In genomic region chrX:23403849-23404248, GRCh38 we compare ENCODE assay signal across 12 cellular contexts.
DNase-seq lines count a peak whose midpoint lies in the region; ATAC-seq and TF ChIP-seq lines count a peak whose summit lies in the region.
"Had no signal": no experiment of that assay in that cellular context is flagged by ENCODE, and none has a peak within 500 bp of the region (broad histone marks: within the 10 kb centered on the region; RNA-seq: fewer than 3 reads in every experiment).

No MANE protein-coding gene starts in this region.

- no peaks in the 10 kb centered on the region for H3K4me1 ChIP-seq in BE2C
- H3K4me1 ChIP-seq: gastroesophageal sphincter, left lung had no signal

- H3K27me3 ChIP-seq in BE2C, result no peaks in the 10 kb centered on the region
- H3K27me3 ChIP-seq: gastroesophageal sphincter, left lung had no signal

- no peak overlapping the region for H3K27ac ChIP-seq in VCaP
- H3K27ac ChIP-seq: gastroesophageal sphincter, left lung had no signal

- TF ChIP-seq CTCF in BE2C (IDR thresholded peaks at IDR 0.05; ENCODE audit: low read depth, low read length), result peak; percentile 62
- peak; percentile 2 for TF ChIP-seq CTCF in GM13977 (IDR thresholded peaks at IDR 0.05; ENCODE audit: extremely low read depth, insufficient read depth, missing control alignments)
- TF ChIP-seq CTCF in VCaP (conservative IDR thresholded peaks at IDR 0.05), result peak; percentile 46

- no peaks in the 10 kb centered on the region for H3K9me3 ChIP-seq in BE2C
- H3K9me3 ChIP-seq: gastroesophageal sphincter had no signal

- no peak overlapping the region for H3K4me3 ChIP-seq in BE2C (ENCODE audit: low read depth, low read length)
- H3K4me3 ChIP-seq: gastroesophageal sphincter, left lung had no signal

- H3K36me3 ChIP-seq in BE2C, result no peaks in the 10 kb centered on the region
- H3K36me3 ChIP-seq: gastroesophageal sphincter, left lung had no signal

- in situ Hi-C loops in GM13977 (cut with MboI; ENCODE audit: low pct_unique_long_range_greater_than_20kb, low sequenced_read_pairs, unreplicated experiment), result no loop called here

- ATAC-seq in HG03135 (IDR thresholded peaks at IDR 0.05; ENCODE audit: unreplicated experiment), result no peak
- ATAC-seq in GM19328 (IDR thresholded peaks at IDR 0.05; ENCODE audit: unreplicated experiment), result no peak
- ATAC-seq: gastroesophageal sphincter; left lung; stimulated activated memory B cell treated with anti-CD40 and anti-IgM and Interleukin-4, amounts not matched to agents 10 μg/mL and 1 μg/mL and 100 μg/mL, for 72 hours had no signal

- peak; percentile 46 for DNase-seq in BE2C
- no peak for DNase-seq in GM13977 (ENCODE audit: low spot score)
- DNase-seq in iPS-NIHi11 (ENCODE audit: low spot score), result peak; percentile 18
- DNase-seq in NCI-H2029 (lab: John Stamatoyannopoulos, UW), result no peak
- no peak for DNase-seq in kidney glomerular epithelial cell (lab: John Stamatoyannopoulos, UW)
- DNase-seq: activated naive CD4-positive, alpha-beta T cell treated with anti-CD3 and anti-CD28 coated beads for 36 hours; left lung had no signal

Comparison
In these comparisons a context has a peak if more than half of its experiments do, and no peak if none do; other contexts are left out.
1. DNase-seq: peak in BE2C (single experiment) and iPS-NIHi11 (single experiment); none in GM13977 (single experiment), NCI-H2029 (single experiment) and kidney glomerular epithelial cell (single experiment).
2. CTCF ChIP-seq: peak in every context shown above with its lines; median percentile 62 in BE2C; 46 in VCaP; 2 in GM13977.